8 cellular contexts compared by ENCODE assay signal in the genomic region with DNA sequence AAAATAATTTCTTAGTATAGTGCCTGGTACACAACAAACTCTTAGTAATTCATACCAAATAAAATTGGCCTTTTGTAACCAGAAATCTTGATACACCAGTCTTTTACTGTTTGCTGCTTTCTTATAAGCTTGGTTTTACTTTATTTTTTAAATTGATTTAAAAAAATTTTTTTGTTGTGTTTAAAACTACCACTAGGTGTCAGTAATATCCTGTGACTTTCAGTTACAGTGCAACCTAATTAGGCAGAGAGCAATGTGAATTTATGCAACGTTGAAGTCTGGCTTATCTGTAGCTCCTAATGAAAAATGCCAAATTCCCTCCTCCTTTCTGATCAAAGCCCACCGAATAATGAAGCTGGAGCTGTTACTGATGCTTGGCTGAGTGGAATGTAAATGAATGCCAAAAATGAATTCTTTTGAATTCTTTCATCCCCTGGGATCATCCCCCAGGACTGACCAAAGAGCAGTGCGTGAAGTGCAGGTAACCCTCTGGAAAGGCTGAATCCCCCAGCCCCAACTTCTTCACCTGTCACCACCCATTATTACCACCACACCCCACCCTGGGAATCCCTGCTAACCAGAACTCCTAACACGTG. TPM values are rescaled to one million over a fixed set of nuclear protein-coding genes. Genes with fewer than 3 reads are reported as not detected.
DNase-seq lines count a peak whose midpoint lies in the region; ATAC-seq and TF ChIP-seq lines count a peak whose summit lies in the region.

No MANE protein-coding gene starts in this region.

- no peaks in the 10 kb centered on the region for H3K9me3 Mint-ChIP-seq in chondrocyte (ENCODE audit: low read depth)

- no peak for ATAC-seq in GM19463 (IDR thresholded peaks at IDR 0.05; ENCODE audit: unreplicated experiment)

- DNase-seq in AG20443 (ENCODE audit: low spot score) (peak; percentile 58), GM20000 (ENCODE audit: low spot score) (peak; percentile 41), NCI-H69 (lab: John Stamatoyannopoulos, UW) (peak; percentile 75), chondrocyte (ENCODE audit: low spot score) (no peak), myocyte (ENCODE audit: low read depth) (peak; percentile 55), substantia nigra (lab: John Stamatoyannopoulos, UW) (no peak), putamen (ENCODE audit: low spot score) (no peak)

- H3K27ac ChIP-seq in substantia nigra (ENCODE audit: low read depth, low read length, poor library complexity, severe bottlenecking): no peak overlapping the region

- TF ChIP-seq CTCF in GM20000 (IDR thresholded peaks at IDR 0.05; ENCODE audit: extremely low read depth, missing control alignments) (no peak), chondrocyte (IDR thresholded peaks at IDR 0.05) (peak; percentile 88)

- H3K27me3 Mint-ChIP-seq in chondrocyte (ENCODE audit: low read depth): no peaks in the 10 kb centered on the region

- peaks cover 46% of the 10 kb centered on the region for H3K4me1 Mint-ChIP-seq in chondrocyte (ENCODE audit: low read depth)

- H3K4me3 Mint-ChIP-seq in chondrocyte (ENCODE audit: unreplicated experiment): no peak overlapping the region

- H3K27ac Mint-ChIP-seq in chondrocyte (ENCODE audit: unreplicated experiment): peak overlapping the region; percentile 34

- H3K36me3 Mint-ChIP-seq in chondrocyte (ENCODE audit: low read depth): peaks cover 4% of the 10 kb centered on the region

RNA-seq across cellular contexts. Expression of gene ERCC4, which starts 3.8 kb away (rescaled TPM):
- total RNA-seq in chondrocyte (16.8 to 19.5 TPM (median 18.5 TPM) in 3 replicates), myocyte (11.4 and 13.7 TPM in 2 replicates)
- 4.3 TPM for polyA plus RNA-seq in myocyte (2012)

Comparison
In these comparisons a context has a peak if more than half of its experiments do, and no peak if none do; other contexts are left out.
1. DNase-seq: peak in AG20443 (single experiment), GM20000 (single experiment), NCI-H69 (single experiment) and myocyte (single experiment); none in chondrocyte (single experiment), substantia nigra (0 of 49) and putamen (single experiment).